In the genomic region with DNA sequence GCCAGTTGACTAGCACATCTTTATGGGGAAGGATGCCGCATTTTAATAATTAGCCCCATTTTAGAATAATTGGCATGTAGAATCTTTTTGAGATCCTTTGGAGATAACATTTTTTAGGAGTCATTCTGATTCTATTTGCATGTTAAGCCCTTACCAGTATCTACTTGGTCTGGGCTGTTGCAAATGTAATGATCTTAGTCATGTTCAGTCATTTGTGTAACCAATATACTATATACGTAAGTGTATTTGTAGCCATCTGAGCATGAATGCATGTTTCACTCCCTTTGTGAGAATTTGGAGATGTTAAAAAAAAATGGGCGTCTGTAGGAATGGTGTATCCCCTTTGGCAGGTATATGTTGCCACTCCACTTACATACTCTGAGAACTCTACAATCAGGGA, we compare ENCODE assay signal across 32 cellular contexts.
"Had no signal": no experiment of that assay in that cellular context is flagged by ENCODE, and none has a peak within 500 bp of the region (broad histone marks: within the 10 kb centered on the region; RNA-seq: fewer than 3 reads in every experiment).

No MANE protein-coding gene starts in this region.

- H3K36me3 ChIP-seq: cardiac muscle cell, colonic mucosa had no signal

- H3K4me3 Mint-ChIP-seq: activated B cell treated with CpG ODN at 0.5 μM for 24 hours; activated CD4-positive, alpha-beta memory T cell treated with anti-CD3 and anti-CD28 coated beads, Interleukin-2, amount 10 ng/mL, durations not matched to agents 7 days and 5 days; activated CD8-positive, alpha-beta memory T cell treated with anti-CD3 and anti-CD28 coated beads, Interleukin-2, amount 10 ng/mL, durations not matched to agents 7 days and 5 days; activated naive CD8-positive, alpha-beta T cell treated with anti-CD3 and anti-CD28 coated beads for 36 hours; activated T-helper 17 cell treated with anti-CD3 and anti-CD28 coated beads, Interleukin-2, amount 50 U/mL, for 72 hours; central memory CD8-positive, alpha-beta T cell had no signal

- H3K9me3 ChIP-seq: colonic mucosa had no signal

- H3K27ac ChIP-seq: cardiac muscle cell, colonic mucosa, VCaP had no signal

- H3K27me3 Mint-ChIP-seq: activated B cell treated with CpG ODN at 0.5 μM for 24 hours; activated CD4-positive, alpha-beta memory T cell treated with anti-CD3 and anti-CD28 coated beads, Interleukin-2, amount 10 ng/mL, durations not matched to agents 7 days and 5 days; activated CD8-positive, alpha-beta memory T cell treated with anti-CD3 and anti-CD28 coated beads, Interleukin-2, amount 10 ng/mL, durations not matched to agents 7 days and 5 days; activated naive CD8-positive, alpha-beta T cell treated with anti-CD3 and anti-CD28 coated beads for 36 hours; activated T-helper 17 cell treated with anti-CD3 and anti-CD28 coated beads, Interleukin-2, amount 50 U/mL, for 72 hours; central memory CD8-positive, alpha-beta T cell had no signal

- H3K27ac Mint-ChIP-seq: activated B cell treated with CpG ODN at 0.5 μM for 24 hours; activated CD4-positive, alpha-beta memory T cell treated with anti-CD3 and anti-CD28 coated beads, Interleukin-2, amount 10 ng/mL, durations not matched to agents 7 days and 5 days; activated CD8-positive, alpha-beta memory T cell treated with anti-CD3 and anti-CD28 coated beads, Interleukin-2, amount 10 ng/mL, durations not matched to agents 7 days and 5 days; activated naive CD8-positive, alpha-beta T cell treated with anti-CD3 and anti-CD28 coated beads for 36 hours; activated T-helper 17 cell treated with anti-CD3 and anti-CD28 coated beads, Interleukin-2, amount 50 U/mL, for 72 hours had no signal

- H3K9me3 Mint-ChIP-seq: activated CD4-positive, alpha-beta memory T cell treated with anti-CD3 and anti-CD28 coated beads, Interleukin-2, amount 10 ng/mL, durations not matched to agents 7 days and 5 days; activated naive CD8-positive, alpha-beta T cell treated with anti-CD3 and anti-CD28 coated beads for 36 hours; activated T-helper 17 cell treated with anti-CD3 and anti-CD28 coated beads, Interleukin-2, amount 50 U/mL, for 72 hours had no signal

- DNase-seq: activated B cell treated with CpG ODN at 0.5 μM for 24 hours; activated CD4-positive, alpha-beta memory T cell treated with anti-CD3 and anti-CD28 coated beads, Interleukin-2, amount 10 ng/mL, durations not matched to agents 7 days and 5 days; activated CD4-positive, alpha-beta T cell treated with anti-CD3 and anti-CD28 coated beads for 48 hours; activated CD4-positive, CD25-positive, alpha-beta regulatory T cell treated with anti-CD3 and anti-CD28 coated beads, Interleukin-2, amount 50 U/mL, for 72 hours; activated CD8-positive, alpha-beta memory T cell treated with anti-CD3 and anti-CD28 coated beads for 24 hours; activated CD8-positive, alpha-beta memory T cell treated with anti-CD3 and anti-CD28 coated beads, Interleukin-2, amount 10 ng/mL, durations not matched to agents 7 days and 5 days; activated CD8-positive, alpha-beta memory T cell treated with anti-CD3 and anti-CD28 coated beads, Interleukin-2, amount 50 U/mL, for 48 hours; activated effector memory CD4-positive, alpha-beta T cell treated with anti-CD3 and anti-CD28 coated beads, Interleukin-2, amount 50 U/mL, for 16 hours; activated naive CD4-positive, alpha-beta T cell; activated naive CD4-positive, alpha-beta T cell treated with anti-CD3 and anti-CD28 coated beads, Interleukin-2, amount 50 U/mL, for 16 hours; activated naive CD8-positive, alpha-beta T cell treated with anti-CD3 and anti-CD28 coated beads for 36 hours; activated T-cell treated with anti-CD3 and anti-CD28 coated beads, Interleukin-2, amount 50 U/mL, for 48 hours; amniotic stem cell; aorta; colonic mucosa; NCI-H1436 treated with DMSO at 0.1 percent for 48 hours; NCI-H187; NCI-H2029 treated with DMSO at 0.1 percent for 48 hours; NCI-H2107; NCI-H2171; NCI-H510A; NCI-H526; NCI-H748 treated with DMSO at 0.1 percent for 48 hours; OCI-M1; Right ventricle myocardium superior; SW 1271; T-helper 1 cell; T-helper 9 cell had no signal

- ATAC-seq: activated CD8-positive, alpha-beta memory T cell treated with anti-CD3 and anti-CD28 coated beads, Interleukin-2, amount 10 ng/mL, durations not matched to agents 7 days and 5 days; activated T-helper 17 cell treated with anti-CD3 and anti-CD28 coated beads, Interleukin-2, amount 50 U/mL, for 72 hours had no signal

- H3K4me1 ChIP-seq: colonic mucosa had no signal

- H3K27me3 ChIP-seq: colonic mucosa had no signal

- H3K36me3 Mint-ChIP-seq: activated CD8-positive, alpha-beta memory T cell treated with anti-CD3 and anti-CD28 coated beads, Interleukin-2, amount 10 ng/mL, durations not matched to agents 7 days and 5 days; activated naive CD8-positive, alpha-beta T cell treated with anti-CD3 and anti-CD28 coated beads for 36 hours had no signal

- H3K4me3 ChIP-seq: cardiac muscle cell, colonic mucosa had no signal

- H3K4me1 Mint-ChIP-seq: activated B cell treated with CpG ODN at 0.5 μM for 24 hours; activated CD4-positive, alpha-beta memory T cell treated with anti-CD3 and anti-CD28 coated beads, Interleukin-2, amount 10 ng/mL, durations not matched to agents 7 days and 5 days; activated CD8-positive, alpha-beta memory T cell treated with anti-CD3 and anti-CD28 coated beads, Interleukin-2, amount 10 ng/mL, durations not matched to agents 7 days and 5 days; activated naive CD8-positive, alpha-beta T cell treated with anti-CD3 and anti-CD28 coated beads for 36 hours; activated T-helper 17 cell treated with anti-CD3 and anti-CD28 coated beads, Interleukin-2, amount 50 U/mL, for 72 hours; central memory CD8-positive, alpha-beta T cell had no signal
